Comparison of ENCODE assay signal across 30 cellular contexts in genomic region chr13:40376296-40376849, GRCh38.
DNase-seq lines count a peak whose midpoint lies in the region; ATAC-seq, FAIRE-seq and TF ChIP-seq lines count a peak whose summit lies in the region.
"Had no signal": no experiment of that assay in that cellular context is flagged by ENCODE, and none has a peak within 500 bp of the region (broad histone marks: within the 10 kb centered on the region; RNA-seq: fewer than 3 reads in every experiment).

No MANE protein-coding gene starts in this region.

- no peak overlapping the region for H2AK5ac ChIP-seq in neuronal stem cell (ENCODE audit: low read depth, low read length)

- H3K9ac ChIP-seq in DND-41 (ENCODE audit: low read depth, low read length) (no peak overlapping the region), neuronal stem cell (ENCODE audit: low read depth, low read length, poor library complexity) (no peak overlapping the region)
- H3K9ac ChIP-seq: KMS-11 had no signal

- peaks cover 10% of the 10 kb centered on the region for H3K4me1 ChIP-seq in DND-41 (ENCODE audit: insufficient read depth, low read length)
- H3K4me1 ChIP-seq in neuronal stem cell (ENCODE audit: control insufficient read depth in 2 of 2, insufficient read depth in 1 of 2, low read depth in 1 of 2, low read length in 2 of 2), result peaks cover 7 to 13% of the 10 kb centered on the region in 2 donors
- H3K4me1 ChIP-seq: colonic mucosa, lower lobe of right lung, Peyer's patch had no signal

- no CpG with 5 or more reads among the region's 4 CpGs for WGBS in neuronal stem cell (ENCODE audit: extremely low coverage in 2 of 2, insufficient read length in 2 of 2, insufficient replicate concordance in 1 of 2), 2 donors

- H3K79me2 ChIP-seq in DND-41 (ENCODE audit: insufficient read depth, low read length), result no peaks in the 10 kb centered on the region

- H3K27ac ChIP-seq in DND-41 (ENCODE audit: low read length) (no peak overlapping the region), neuronal stem cell (replicated peaks; ENCODE audit: low read length) (no peak overlapping the region)
- H3K27ac ChIP-seq: 22Rv1, C4-2B, cardiac muscle cell, colonic mucosa, KMS-11, lower lobe of right lung, Peyer's patch, suprapubic skin had no signal

- H3K79me1 ChIP-seq in neuronal stem cell (ENCODE audit: low read depth, low read length), result no peaks in the 10 kb centered on the region

- H4K91ac ChIP-seq in neuronal stem cell (ENCODE audit: low read depth, low read length, poor library complexity), result no peak overlapping the region

- H2BK12ac ChIP-seq in neuronal stem cell (ENCODE audit: low read length), result no peak overlapping the region

- no peaks in the 10 kb centered on the region for H4K20me1 ChIP-seq in DND-41 (ENCODE audit: insufficient read depth, low read length)

- DNase-seq in DMS53 (lab: John Stamatoyannopoulos, UW) (peak; percentile 47), DMS53 treated with DMSO at 0.1 percent for 48 hours (lab: John Stamatoyannopoulos, UW; ENCODE audit: unreplicated experiment) (no peak), DND-41 (peak; percentile 36), NCI-H524 (lab: John Stamatoyannopoulos, UW) (peak; percentile 48 to 75), neuronal stem cell (ENCODE audit: low spot score) (no peak), HTR-8/SVneo (ENCODE audit: insufficient read length, low spot score) (no peak), erythroblast (lab: John Stamatoyannopoulos, UW) (no peak), mesenteric fat pad (ENCODE audit: low spot score) (no peak)
- DNase-seq: activated B cell treated with CpG ODN at 0.5 μM for 24 hours; activated CD4-positive, alpha-beta T cell treated with anti-CD3 and anti-CD28 coated beads, Interleukin-2, amount 50 U/mL, for 1 hour; activated effector memory CD4-positive, alpha-beta T cell treated with anti-CD3 and anti-CD28 coated beads, Interleukin-2, amount 50 U/mL, for 16 hours; activated T-cell treated with anti-CD3 and anti-CD28 coated beads, Interleukin-2, amount 50 U/mL, for 1 hour; colonic mucosa; effector CD4-positive, alpha-beta T cell; HFFc6; hippocampal formation; lower lobe of right lung; Peyer's patch; small intestine; stimulated activated naive CD4-positive, alpha-beta T cell; T1000 had no signal

- H3K9me3 ChIP-seq in DND-41 (ENCODE audit: insufficient read depth, low read length, severe bottlenecking), result no peaks in the 10 kb centered on the region
- peaks cover 0 to 12% of the 10 kb centered on the region in 2 donors for H3K9me3 ChIP-seq in neuronal stem cell (replicated peaks in 1 of 2; ENCODE audit: control insufficient read depth in 2 of 2, insufficient read depth in 1 of 2, low read depth in 1 of 2, low read length in 2 of 2)
- H3K9me3 ChIP-seq: colonic mucosa, lower lobe of right lung, Peyer's patch, suprapubic skin had no signal

- H3K36me3 ChIP-seq in DND-41 (ENCODE audit: insufficient read depth, low read length) (no peaks in the 10 kb centered on the region), neuronal stem cell (replicated peaks in 1 of 2; ENCODE audit: control insufficient read depth in 2 of 2, insufficient read depth in 2 of 2, low read length in 2 of 2) (no peaks in the 10 kb centered on the region)
- H3K36me3 ChIP-seq: cardiac muscle cell, colonic mucosa, lower lobe of right lung, Peyer's patch, suprapubic skin had no signal

- no peak for FAIRE-seq in HTR-8/SVneo (lab: Jason Lieb, UNC)
- FAIRE-seq: astrocyte, H1, small intestine, urothelium cell line had no signal

- H3K18ac ChIP-seq in neuronal stem cell (ENCODE audit: low read length), result peak overlapping the region; percentile 5

- H2BK120ac ChIP-seq in neuronal stem cell (ENCODE audit: low read depth, low read length), result no peak overlapping the region

- H2AFZ ChIP-seq in DND-41 (ENCODE audit: low read depth, low read length), result no peak overlapping the region
- H2AFZ ChIP-seq in neuronal stem cell (ENCODE audit: low read length), result no peak overlapping the region

- H3K14ac ChIP-seq in neuronal stem cell (ENCODE audit: low read length), result peak overlapping the region; percentile 22

- TF ChIP-seq CTCF in DND-41 (IDR thresholded peaks at IDR 0.05; ENCODE audit: borderline replicate concordance, extremely low read depth, low read length, poor library complexity, severe bottlenecking), result no peak

- ATAC-seq in DND-41 (ENCODE audit: insufficient read depth, low read depth), result peak; percentile 74
- ATAC-seq: natural killer cell treated with Interleukin-12 subunit alpha and Interleukin-12 subunit beta and Interleukin-15 and Interleukin-18, amount 100 ng/mL, for 72 hours had no signal

- no peak overlapping the region for H2BK15ac ChIP-seq in neuronal stem cell (ENCODE audit: low read length)

- H3K4me3 ChIP-seq in DND-41 (ENCODE audit: low read depth in 1 of 2, low read length in 2 of 2) (no peak overlapping the region), neuronal stem cell (ENCODE audit: low read length in 2 of 2) (no peak overlapping the region)
- H3K4me3 ChIP-seq: cardiac muscle cell, colonic mucosa, lower lobe of right lung, Peyer's patch, suprapubic skin had no signal

- H3K27me3 ChIP-seq in DND-41 (ENCODE audit: insufficient read depth, low read length, poor library complexity), result peaks cover 4% of the 10 kb centered on the region
- no peaks in the 10 kb centered on the region for H3K27me3 ChIP-seq in neuronal stem cell (ENCODE audit: control insufficient read depth in 3 of 3, insufficient read depth in 3 of 3, low read depth in 1 of 3, low read length in 3 of 3)
- H3K27me3 ChIP-seq: cardiac muscle cell, colonic mucosa, Peyer's patch, suprapubic skin had no signal

- H2BK5ac ChIP-seq in neuronal stem cell (ENCODE audit: low read length), result no peak overlapping the region

- H3K23ac ChIP-seq in neuronal stem cell (ENCODE audit: low read depth, low read length, poor library complexity), result no peak overlapping the region

- no peak overlapping the region for H3K4ac ChIP-seq in neuronal stem cell (ENCODE audit: low read length)

- H3K4me2 ChIP-seq in DND-41 (ENCODE audit: insufficient read depth, low read length), result no peak overlapping the region
- H3K4me2 ChIP-seq in neuronal stem cell (ENCODE audit: insufficient read depth, low read length, poor library complexity, severe bottlenecking), result no peak overlapping the region
- H3K4me2 ChIP-seq: KMS-11 had no signal

- H4K8ac ChIP-seq in neuronal stem cell (ENCODE audit: low read depth, low read length), result no peak overlapping the region

- no peak for TF ChIP-seq POLR2A in erythroblast (IDR thresholded peaks at IDR 0.05; ENCODE audit: low read length)

Comparison
In these comparisons a context has a peak if more than half of its experiments do, and no peak if none do; other contexts are left out.
1. DNase-seq: peak in DMS53 (single experiment), DND-41 (single experiment) and NCI-H524 (2 of 2); none in DMS53 treated with DMSO at 0.1 percent for 48 hours (single experiment), neuronal stem cell (single experiment), HTR-8/SVneo (single experiment), erythroblast (0 of 2) and mesenteric fat pad (single experiment).